ENCODE assay signal across 2 cellular contexts in the genomic region with DNA sequence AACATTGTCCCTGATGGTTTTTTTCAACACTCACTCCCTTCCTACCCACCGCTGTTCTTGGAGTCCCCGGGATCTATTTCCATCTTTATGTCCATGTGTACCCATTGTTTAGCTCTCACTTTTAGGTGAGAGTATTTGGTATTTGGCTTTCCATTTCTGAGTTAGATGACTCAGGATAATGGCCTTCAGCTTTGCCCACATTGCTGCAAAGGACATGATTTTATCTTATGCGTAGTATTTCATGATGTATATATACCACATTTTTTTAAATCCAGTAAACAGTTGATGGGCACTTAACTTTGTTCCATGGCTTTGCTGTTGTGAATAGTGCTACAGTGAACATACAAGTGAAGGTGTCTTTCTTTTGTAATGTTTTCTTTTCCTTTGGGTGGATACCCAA.
TF ChIP-seq lines count a peak whose summit lies in the region.

No MANE protein-coding gene starts in this region.

TF ChIP-seq in SK-N-SH, 30 proteins besides CTCF, POLR2A, EP300 and RAD21 (continued from another document):
- TF ChIP-seq, protein P1, sequence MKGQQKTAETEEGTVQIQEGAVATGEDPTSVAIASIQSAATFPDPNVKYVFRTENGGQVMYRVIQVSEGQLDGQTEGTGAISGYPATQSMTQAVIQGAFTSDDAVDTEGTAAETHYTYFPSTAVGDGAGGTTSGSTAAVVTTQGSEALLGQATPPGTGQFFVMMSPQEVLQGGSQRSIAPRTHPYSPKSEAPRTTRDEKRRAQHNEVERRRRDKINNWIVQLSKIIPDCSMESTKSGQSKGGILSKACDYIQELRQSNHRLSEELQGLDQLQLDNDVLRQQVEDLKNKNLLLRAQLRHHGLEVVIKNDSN (IDR thresholded peaks at IDR 0.05; ENCODE audit: borderline replicate concordance, low read depth): no peak
- TF ChIP-seq, protein P2, sequence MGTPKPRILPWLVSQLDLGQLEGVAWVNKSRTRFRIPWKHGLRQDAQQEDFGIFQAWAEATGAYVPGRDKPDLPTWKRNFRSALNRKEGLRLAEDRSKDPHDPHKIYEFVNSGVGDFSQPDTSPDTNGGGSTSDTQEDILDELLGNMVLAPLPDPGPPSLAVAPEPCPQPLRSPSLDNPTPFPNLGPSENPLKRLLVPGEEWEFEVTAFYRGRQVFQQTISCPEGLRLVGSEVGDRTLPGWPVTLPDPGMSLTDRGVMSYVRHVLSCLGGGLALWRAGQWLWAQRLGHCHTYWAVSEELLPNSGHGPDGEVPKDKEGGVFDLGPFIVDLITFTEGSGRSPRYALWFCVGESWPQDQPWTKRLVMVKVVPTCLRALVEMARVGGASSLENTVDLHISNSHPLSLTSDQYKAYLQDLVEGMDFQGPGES (IDR thresholded peaks at IDR 0.05; ENCODE audit: low read depth, low read length): no peak

TF ChIP-seq in SK-N-SH treated with all-trans-retinoic acid at 6 μM for 48 hours, 23 proteins besides CTCF, POLR2A, EP300 and RAD21 (continued from another document):
- TF ChIP-seq, protein P3, sequence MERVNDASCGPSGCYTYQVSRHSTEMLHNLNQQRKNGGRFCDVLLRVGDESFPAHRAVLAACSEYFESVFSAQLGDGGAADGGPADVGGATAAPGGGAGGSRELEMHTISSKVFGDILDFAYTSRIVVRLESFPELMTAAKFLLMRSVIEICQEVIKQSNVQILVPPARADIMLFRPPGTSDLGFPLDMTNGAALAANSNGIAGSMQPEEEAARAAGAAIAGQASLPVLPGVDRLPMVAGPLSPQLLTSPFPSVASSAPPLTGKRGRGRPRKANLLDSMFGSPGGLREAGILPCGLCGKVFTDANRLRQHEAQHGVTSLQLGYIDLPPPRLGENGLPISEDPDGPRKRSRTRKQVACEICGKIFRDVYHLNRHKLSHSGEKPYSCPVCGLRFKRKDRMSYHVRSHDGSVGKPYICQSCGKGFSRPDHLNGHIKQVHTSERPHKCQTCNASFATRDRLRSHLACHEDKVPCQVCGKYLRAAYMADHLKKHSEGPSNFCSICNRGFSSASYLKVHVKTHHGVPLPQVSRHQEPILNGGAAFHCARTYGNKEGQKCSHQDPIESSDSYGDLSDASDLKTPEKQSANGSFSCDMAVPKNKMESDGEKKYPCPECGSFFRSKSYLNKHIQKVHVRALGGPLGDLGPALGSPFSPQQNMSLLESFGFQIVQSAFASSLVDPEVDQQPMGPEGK (CRISPR knock-in tag; IDR thresholded peaks at IDR 0.05; ENCODE audit: borderline replicate concordance): no peak
- TF ChIP-seq, protein P4, sequence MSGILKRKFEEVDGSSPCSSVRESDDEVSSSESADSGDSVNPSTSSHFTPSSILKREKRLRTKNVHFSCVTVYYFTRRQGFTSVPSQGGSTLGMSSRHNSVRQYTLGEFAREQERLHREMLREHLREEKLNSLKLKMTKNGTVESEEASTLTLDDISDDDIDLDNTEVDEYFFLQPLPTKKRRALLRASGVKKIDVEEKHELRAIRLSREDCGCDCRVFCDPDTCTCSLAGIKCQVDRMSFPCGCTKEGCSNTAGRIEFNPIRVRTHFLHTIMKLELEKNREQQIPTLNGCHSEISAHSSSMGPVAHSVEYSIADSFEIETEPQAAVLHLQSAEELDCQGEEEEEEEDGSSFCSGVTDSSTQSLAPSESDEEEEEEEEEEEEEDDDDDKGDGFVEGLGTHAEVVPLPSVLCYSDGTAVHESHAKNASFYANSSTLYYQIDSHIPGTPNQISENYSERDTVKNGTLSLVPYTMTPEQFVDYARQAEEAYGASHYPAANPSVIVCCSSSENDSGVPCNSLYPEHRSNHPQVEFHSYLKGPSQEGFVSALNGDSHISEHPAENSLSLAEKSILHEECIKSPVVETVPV (CRISPR knock-in tag; IDR thresholded peaks at IDR 0.05): no peak
- TF ChIP-seq TOX (CRISPR knock-in tag; IDR thresholded peaks at IDR 0.05; ENCODE audit: borderline replicate concordance): no peak
- no peak for TF ChIP-seq SNAI2 (CRISPR knock-in tag; IDR thresholded peaks at IDR 0.05)
- TF ChIP-seq ZFP30 (CRISPR knock-in tag; IDR thresholded peaks at IDR 0.05): no peak
- no peak for TF ChIP-seq ZC3H10 (CRISPR knock-in tag; IDR thresholded peaks at IDR 0.05)
